9 cellular contexts compared by ENCODE assay signal in genomic region chr19:36377541-36378178, GRCh38. TPM values are rescaled to one million over a fixed set of nuclear protein-coding genes. Genes with fewer than 3 reads are reported as not detected.
DNase-seq lines count a peak whose midpoint lies in the region; ATAC-seq and TF ChIP-seq lines count a peak whose summit lies in the region.
"Had no signal": no experiment of that assay in that cellular context is flagged by ENCODE, and none has a peak within 500 bp of the region (broad histone marks: within the 10 kb centered on the region; RNA-seq: fewer than 3 reads in every experiment).

No MANE protein-coding gene starts in this region.

- H3K9me3 ChIP-seq in thoracic aorta = no peaks in the 10 kb centered on the region

- H3K27ac ChIP-seq in angular gyrus (ENCODE audit: low read depth, low read length) = peak overlapping the region; percentile 86
- peak overlapping the region; percentile 70 to 90 for H3K27ac ChIP-seq in thoracic aorta

- H3K27me3 Mint-ChIP-seq in activated T-cell treated with anti-CD3 and anti-CD28 coated beads, Interleukin-2, amount 50 U/mL, for 4 hours (ENCODE audit: low read depth) = no peaks in the 10 kb centered on the region

- no peak for TF ChIP-seq CTCF in thoracic aorta (IDR thresholded peaks at IDR 0.05)

- peaks cover 8 to 19% of the 10 kb centered on the region in 2 donors for H3K4me1 ChIP-seq in thoracic aorta (ENCODE audit: control insufficient read depth in 1 of 2, low read depth in 2 of 2)

- H3K9me3 Mint-ChIP-seq in activated T-cell treated with anti-CD3 and anti-CD28 coated beads, Interleukin-2, amount 50 U/mL, for 4 hours = peaks cover 9% of the 10 kb centered on the region

- no peak for ATAC-seq in activated T-cell treated with anti-CD3 and anti-CD28 coated beads, Interleukin-2, amount 50 U/mL, for 4 hours
- ATAC-seq in left lobe of liver = peak; percentile 54
- no peak for ATAC-seq in thoracic aorta (ENCODE audit: insufficient number of reproducible peaks, low FRiP score, low read depth)
- ATAC-seq in GM19467 (IDR thresholded peaks at IDR 0.05; ENCODE audit: unreplicated experiment) = no peak
- ATAC-seq in HG02588 (IDR thresholded peaks at IDR 0.05; ENCODE audit: unreplicated experiment) = no peak

- no peak for DNase-seq in activated T-cell treated with anti-CD3 and anti-CD28 coated beads, Interleukin-2, amount 50 U/mL, for 4 hours
- DNase-seq in activated T-cell treated with anti-CD3 and anti-CD28 coated beads, Interleukin-2, amount 50 U/mL, for 48 hours = no peak
- DNase-seq in left lobe of liver (ENCODE audit: low spot score) (no peak), thoracic aorta (ENCODE audit: low spot score) (no peak), retina (no peak)
- DNase-seq: NCI-H2081 treated with DMSO at 0.1 percent for 48 hours had no signal

- peaks cover 16% of the 10 kb centered on the region for H3K4me1 Mint-ChIP-seq in activated T-cell treated with anti-CD3 and anti-CD28 coated beads, Interleukin-2, amount 50 U/mL, for 4 hours (ENCODE audit: low read depth)

- peak overlapping the region; percentile 94 for H3K4me3 ChIP-seq in thoracic aorta

- H3K4me3 Mint-ChIP-seq in activated T-cell treated with anti-CD3 and anti-CD28 coated beads, Interleukin-2, amount 50 U/mL, for 4 hours = peak overlapping the region; percentile 95

- no peaks in the 10 kb centered on the region for H3K27me3 ChIP-seq in thoracic aorta (replicated peaks; ENCODE audit: insufficient read depth)

- H3K36me3 ChIP-seq in thoracic aorta = no peaks in the 10 kb centered on the region

- H3K36me3 Mint-ChIP-seq in activated T-cell treated with anti-CD3 and anti-CD28 coated beads, Interleukin-2, amount 50 U/mL, for 4 hours (ENCODE audit: insufficient read depth) = peaks cover 8% of the 10 kb centered on the region

RNA-seq across cellular contexts. Expression of gene ZFP14, which starts 1.3 kb away (rescaled TPM):
- total RNA-seq in activated T-cell treated with anti-CD3 and anti-CD28 coated beads, Interleukin-2, amount 50 U/mL, for 4 hours = 1 to 10 TPM in 1 of 3 donors, under 1 TPM in 2; 0.73 to 1.1 (median 0.82) TPM
- 2.8 TPM for total RNA-seq in left lobe of liver
- total RNA-seq in thoracic aorta = 1 to 10 TPM; 4.1 to 4.2 TPM

RNA-seq across cellular contexts. Expression of gene ZFP82, which starts 40.8 kb away (rescaled TPM):
- total RNA-seq in activated T-cell treated with anti-CD3 and anti-CD28 coated beads, Interleukin-2, amount 50 U/mL, for 4 hours = 1 to 10 TPM; 3.2 to 3.9 (median 3.3) TPM
- total RNA-seq in left lobe of liver (0.53 TPM), thoracic aorta (10 to 100 TPM in 1 of 2 donors, 1 to 10 TPM in 1; 4.2 to 14.4 TPM)
